In genomic region chr12:22728989-22729388, GRCh38 we compare ENCODE assay signal across 19 cellular contexts.
DNase-seq lines count a peak whose midpoint lies in the region; ATAC-seq lines count a peak whose summit lies in the region.
"Had no signal": no experiment of that assay in that cellular context is flagged by ENCODE, and none has a peak within 500 bp of the region (broad histone marks: within the 10 kb centered on the region; RNA-seq: fewer than 3 reads in every experiment).

No MANE protein-coding gene starts in this region.

- 46 to 59% methylated on average over 2 of the region's 2 CpGs for WGBS in ectodermal cell, 2 experiments

- peak; percentile 41 for DNase-seq in NCI-H2196 (lab: John Stamatoyannopoulos, UW; ENCODE audit: unreplicated experiment)
- DNase-seq in NCI-H2196 treated with DMSO at 0.1 percent for 48 hours (lab: John Stamatoyannopoulos, UW; ENCODE audit: unreplicated experiment), result no peak
- DNase-seq in effector CD8-positive, alpha-beta T cell (lab: John Stamatoyannopoulos, UW), result no peak
- no peak for DNase-seq in 8988T
- DNase-seq: activated effector memory CD4-positive, alpha-beta T cell treated with anti-CD3 and anti-CD28 coated beads, Interleukin-2, amount 50 U/mL, for 16 hours; body of pancreas; CD4-positive, CD25-positive, alpha-beta regulatory T cell; DND-41; effector CD4-positive, alpha-beta T cell; NCI-H1930; NCI-H526; Peyer's patch; stimulated activated CD4-positive, alpha-beta T cell treated with anti-CD3 and anti-CD28 coated beads, Interleukin-4, amount 100 ng/mL, for 4 hours; thyroid gland had no signal

- no peak for ATAC-seq in HG02678 (IDR thresholded peaks at IDR 0.05; ENCODE audit: unreplicated experiment)
- no peak for ATAC-seq in GM18498 (IDR thresholded peaks at IDR 0.05; ENCODE audit: unreplicated experiment)
- ATAC-seq: body of pancreas had no signal

- H3K36me3 ChIP-seq in ectodermal cell (ENCODE audit: control insufficient read depth, insufficient read depth, low read length) (no peaks in the 10 kb centered on the region), muscle layer of duodenum (ENCODE audit: control insufficient read depth in 1 of 2, insufficient read depth in 2 of 2, low read length in 2 of 2) (no peaks in the 10 kb centered on the region)
- H3K36me3 ChIP-seq: Peyer's patch, thyroid gland had no signal

- H3K4me1 ChIP-seq in ectodermal cell (ENCODE audit: control insufficient read depth, insufficient read depth, low read length) (peaks cover 18% of the 10 kb centered on the region), muscle layer of duodenum (ENCODE audit: control insufficient read depth in 1 of 2, insufficient read depth in 2 of 2, low read length in 2 of 2) (peaks cover 6 to 8% of the 10 kb centered on the region in 2 donors)
- H3K4me1 ChIP-seq: body of pancreas, Peyer's patch, thyroid gland had no signal

- H3K27ac ChIP-seq in ectodermal cell (ENCODE audit: insufficient read depth, low read depth, low read length, poor library complexity, severe bottlenecking), result peak overlapping the region; percentile 11
- H3K27ac ChIP-seq in muscle layer of duodenum (ENCODE audit: low read length), result peak overlapping the region; percentile 50
- H3K27ac ChIP-seq: 22Rv1, thyroid gland had no signal

- H3K27me3 ChIP-seq in ectodermal cell (ENCODE audit: control insufficient read depth, insufficient read depth, low read length, poor library complexity, severe bottlenecking), result no peaks in the 10 kb centered on the region
- no peaks in the 10 kb centered on the region for H3K27me3 ChIP-seq in muscle layer of duodenum (ENCODE audit: low read depth, low read length)
- H3K27me3 ChIP-seq: body of pancreas, Peyer's patch, thyroid gland had no signal

- no peaks in the 10 kb centered on the region for H3K9me3 ChIP-seq in ectodermal cell (ENCODE audit: control insufficient read depth, low read length)
- H3K9me3 ChIP-seq in muscle layer of duodenum (ENCODE audit: control insufficient read depth in 1 of 2, low read length in 2 of 2), result no peaks in the 10 kb centered on the region
- H3K9me3 ChIP-seq: body of pancreas, Peyer's patch, thyroid gland had no signal

- H3K4me3 ChIP-seq in ectodermal cell (ENCODE audit: insufficient read depth, low read depth, low read length), result no peak overlapping the region
- H3K4me3 ChIP-seq in muscle layer of duodenum (ENCODE audit: low read depth in 1 of 2, low read length in 2 of 2), result no peak overlapping the region
- H3K4me3 ChIP-seq: body of pancreas, Peyer's patch, thyroid gland had no signal
